ENCODE assay signal across 1 cellular context in the genomic region with DNA sequence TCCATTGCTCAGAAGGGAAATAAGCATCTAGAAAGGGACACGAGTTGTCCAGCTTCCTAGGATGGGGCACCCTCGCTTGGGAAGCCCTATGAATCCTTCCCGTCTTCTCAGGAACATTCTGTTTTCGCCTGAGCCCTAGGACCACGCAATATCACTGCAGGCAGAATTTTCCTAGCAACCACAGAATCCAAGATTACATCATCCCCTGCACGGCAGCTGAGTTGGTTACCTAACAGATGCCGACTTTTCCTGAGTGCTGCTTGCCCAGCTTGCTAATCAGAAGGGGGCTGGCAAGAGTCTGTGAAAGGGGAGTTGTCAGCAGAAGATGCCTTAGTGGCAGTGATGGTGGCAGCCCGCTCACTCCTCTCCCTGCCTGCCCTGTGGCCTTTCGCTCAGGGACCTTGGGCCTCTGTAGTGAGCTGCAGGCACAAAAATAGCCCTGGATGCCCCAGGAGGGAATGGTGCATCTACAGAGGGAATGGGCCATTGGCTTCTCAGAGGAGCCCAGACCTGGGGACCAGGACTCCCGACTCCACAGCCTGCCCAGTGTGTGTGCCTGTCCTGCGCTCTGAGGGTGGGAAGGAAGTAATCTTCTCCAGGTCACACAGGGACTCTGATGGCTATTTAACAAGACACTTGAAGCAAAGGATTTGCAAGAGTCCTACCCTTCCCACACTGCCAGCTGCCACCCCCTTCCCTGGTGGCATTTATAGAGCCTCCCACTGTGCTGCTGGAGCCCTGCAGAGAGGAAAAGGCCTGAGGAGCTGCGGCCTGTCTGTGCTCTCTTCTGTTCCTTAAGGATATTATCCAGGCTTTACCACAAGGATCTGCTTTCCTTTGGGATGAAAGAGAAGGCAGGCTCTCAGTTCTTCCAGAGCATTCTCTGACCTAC.
TF ChIP-seq lines count a peak whose summit lies in the region.

No MANE protein-coding gene starts in this region.

TF ChIP-seq in HepG2, 621 proteins besides CTCF, POLR2A, EP300 and RAD21:
- no peak for TF ChIP-seq ZNF75D (CRISPR knock-in tag; IDR thresholded peaks at IDR 0.05; ENCODE audit: borderline replicate concordance)
- TF ChIP-seq CEBPG (CRISPR knock-in tag; IDR thresholded peaks at IDR 0.05), result 0 out of 2 replicates have a peak, but pooled peaks have one; percentile 10
- TF ChIP-seq, protein P1, sequence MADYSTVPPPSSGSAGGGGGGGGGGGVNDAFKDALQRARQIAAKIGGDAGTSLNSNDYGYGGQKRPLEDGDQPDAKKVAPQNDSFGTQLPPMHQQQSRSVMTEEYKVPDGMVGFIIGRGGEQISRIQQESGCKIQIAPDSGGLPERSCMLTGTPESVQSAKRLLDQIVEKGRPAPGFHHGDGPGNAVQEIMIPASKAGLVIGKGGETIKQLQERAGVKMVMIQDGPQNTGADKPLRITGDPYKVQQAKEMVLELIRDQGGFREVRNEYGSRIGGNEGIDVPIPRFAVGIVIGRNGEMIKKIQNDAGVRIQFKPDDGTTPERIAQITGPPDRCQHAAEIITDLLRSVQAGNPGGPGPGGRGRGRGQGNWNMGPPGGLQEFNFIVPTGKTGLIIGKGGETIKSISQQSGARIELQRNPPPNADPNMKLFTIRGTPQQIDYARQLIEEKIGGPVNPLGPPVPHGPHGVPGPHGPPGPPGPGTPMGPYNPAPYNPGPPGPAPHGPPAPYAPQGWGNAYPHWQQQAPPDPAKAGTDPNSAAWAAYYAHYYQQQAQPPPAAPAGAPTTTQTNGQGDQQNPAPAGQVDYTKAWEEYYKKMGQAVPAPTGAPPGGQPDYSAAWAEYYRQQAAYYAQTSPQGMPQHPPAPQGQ (CRISPR knock-in tag; IDR thresholded peaks at IDR 0.05; ENCODE audit: borderline replicate concordance), result no peak
- no peak for TF ChIP-seq REXO4 (CRISPR knock-in tag; IDR thresholded peaks at IDR 0.05; ENCODE audit: borderline replicate concordance)
- TF ChIP-seq, protein P2, sequence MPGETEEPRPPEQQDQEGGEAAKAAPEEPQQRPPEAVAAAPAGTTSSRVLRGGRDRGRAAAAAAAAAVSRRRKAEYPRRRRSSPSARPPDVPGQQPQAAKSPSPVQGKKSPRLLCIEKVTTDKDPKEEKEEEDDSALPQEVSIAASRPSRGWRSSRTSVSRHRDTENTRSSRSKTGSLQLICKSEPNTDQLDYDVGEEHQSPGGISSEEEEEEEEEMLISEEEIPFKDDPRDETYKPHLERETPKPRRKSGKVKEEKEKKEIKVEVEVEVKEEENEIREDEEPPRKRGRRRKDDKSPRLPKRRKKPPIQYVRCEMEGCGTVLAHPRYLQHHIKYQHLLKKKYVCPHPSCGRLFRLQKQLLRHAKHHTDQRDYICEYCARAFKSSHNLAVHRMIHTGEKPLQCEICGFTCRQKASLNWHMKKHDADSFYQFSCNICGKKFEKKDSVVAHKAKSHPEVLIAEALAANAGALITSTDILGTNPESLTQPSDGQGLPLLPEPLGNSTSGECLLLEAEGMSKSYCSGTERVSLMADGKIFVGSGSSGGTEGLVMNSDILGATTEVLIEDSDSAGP (CRISPR knock-in tag; IDR thresholded peaks at IDR 0.05; ENCODE audit: borderline replicate concordance), result no peak
- TF ChIP-seq CEBPB (IDR thresholded peaks at IDR 0.05; ENCODE audit: borderline replicate concordance, low read depth, low read length), result peak; percentile 38; the same call in 1 of the 2 replicates
- TF ChIP-seq ZNF101 (CRISPR knock-in tag; IDR thresholded peaks at IDR 0.05; ENCODE audit: borderline replicate concordance, low read depth), result no peak
